Comparison of ENCODE assay signal across 1 cellular context in the genomic region with DNA sequence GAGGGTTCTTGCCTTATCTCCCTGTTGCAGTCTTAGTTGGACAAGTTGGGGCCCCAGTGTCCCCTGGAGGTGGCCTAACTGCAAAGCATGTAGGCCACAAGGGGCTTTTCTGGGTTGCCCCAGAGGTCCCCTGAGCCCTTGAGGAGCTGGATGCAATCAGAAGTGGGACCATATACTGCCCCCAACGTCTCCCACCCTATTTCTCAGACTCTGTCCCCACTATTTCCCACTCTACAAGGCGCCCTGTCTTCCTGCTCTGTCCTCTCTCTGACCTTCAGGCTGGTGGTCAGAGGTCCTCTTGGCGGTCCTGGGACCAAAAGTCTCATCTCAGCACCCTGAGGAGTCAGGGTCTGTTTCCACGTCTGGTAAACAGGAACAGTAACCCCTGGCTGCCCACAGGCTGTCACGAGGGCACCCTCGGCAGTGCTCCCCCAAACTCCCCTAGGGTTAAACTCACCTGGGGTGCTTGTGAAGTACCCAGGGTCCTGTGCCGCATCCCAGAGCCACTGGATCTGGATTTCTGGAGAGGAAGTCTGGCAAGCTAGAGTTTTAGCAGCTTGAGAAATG.
TF ChIP-seq lines count a peak whose summit lies in the region.

No MANE protein-coding gene starts in this region.

TF ChIP-seq in A549, 52 proteins besides CTCF, POLR2A, EP300 and RAD21:
- TF ChIP-seq TP53 (CRISPR knock-in tag; IDR thresholded peaks at IDR 0.05) (no peak), NR3C1 (IDR thresholded peaks at IDR 0.05) (no peak), JUN (IDR thresholded peaks at IDR 0.05) (no peak), HOXB13 (CRISPR knock-in tag; IDR thresholded peaks at IDR 0.05; ENCODE audit: low read depth) (no peak), ZFP36 (IDR thresholded peaks at IDR 0.05; ENCODE audit: borderline replicate concordance, partially characterized antibody) (no peak), FOSL2 (IDR thresholded peaks at IDR 0.05) (no peak), FOSL2 (CRISPR knock-in tag; IDR thresholded peaks at IDR 0.05) (no peak), FOSB (CRISPR knock-in tag; IDR thresholded peaks at IDR 0.05) (no peak), JUNB (IDR thresholded peaks at IDR 0.05) (no peak), ESRRA (IDR thresholded peaks at IDR 0.05; ENCODE audit: borderline replicate concordance, low read length) (no peak), MYC (IDR thresholded peaks at IDR 0.05; ENCODE audit: borderline replicate concordance, low read length) (no peak), ZNF302 (CRISPR knock-in tag; IDR thresholded peaks at IDR 0.05) (no peak), NPAS2 (CRISPR knock-in tag; IDR thresholded peaks at IDR 0.05; ENCODE audit: borderline replicate concordance) (no peak), MAFK (IDR thresholded peaks at IDR 0.05; ENCODE audit: partially characterized antibody) (no peak), CEBPB (IDR thresholded peaks at IDR 0.05) (no peak), RARB (CRISPR knock-in tag; IDR thresholded peaks at IDR 0.05) (no peak), RCOR1 (IDR thresholded peaks at IDR 0.05; ENCODE audit: low read depth, low read length) (no peak), NFE2L2 (conservative IDR thresholded peaks at IDR 0.05; ENCODE audit: low read length) (no peak)
- TF ChIP-seq, protein P1, sequence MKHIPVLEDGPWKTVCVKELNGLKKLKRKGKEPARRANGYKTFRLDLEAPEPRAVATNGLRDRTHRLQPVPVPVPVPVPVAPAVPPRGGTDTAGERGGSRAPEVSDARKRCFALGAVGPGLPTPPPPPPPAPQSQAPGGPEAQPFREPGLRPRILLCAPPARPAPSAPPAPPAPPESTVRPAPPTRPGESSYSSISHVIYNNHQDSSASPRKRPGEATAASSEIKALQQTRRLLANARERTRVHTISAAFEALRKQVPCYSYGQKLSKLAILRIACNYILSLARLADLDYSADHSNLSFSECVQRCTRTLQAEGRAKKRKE (CRISPR knock-in tag; IDR thresholded peaks at IDR 0.05; ENCODE audit: low read depth): no peak
- TF ChIP-seq, protein P2, sequence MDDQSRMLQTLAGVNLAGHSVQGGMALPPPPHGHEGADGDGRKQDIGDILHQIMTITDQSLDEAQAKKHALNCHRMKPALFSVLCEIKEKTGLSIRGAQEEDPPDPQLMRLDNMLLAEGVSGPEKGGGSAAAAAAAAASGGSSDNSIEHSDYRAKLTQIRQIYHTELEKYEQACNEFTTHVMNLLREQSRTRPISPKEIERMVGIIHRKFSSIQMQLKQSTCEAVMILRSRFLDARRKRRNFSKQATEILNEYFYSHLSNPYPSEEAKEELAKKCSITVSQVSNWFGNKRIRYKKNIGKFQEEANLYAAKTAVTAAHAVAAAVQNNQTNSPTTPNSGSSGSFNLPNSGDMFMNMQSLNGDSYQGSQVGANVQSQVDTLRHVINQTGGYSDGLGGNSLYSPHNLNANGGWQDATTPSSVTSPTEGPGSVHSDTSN (IDR thresholded peaks at IDR 0.05): no peak
- TF ChIP-seq, protein P3, sequence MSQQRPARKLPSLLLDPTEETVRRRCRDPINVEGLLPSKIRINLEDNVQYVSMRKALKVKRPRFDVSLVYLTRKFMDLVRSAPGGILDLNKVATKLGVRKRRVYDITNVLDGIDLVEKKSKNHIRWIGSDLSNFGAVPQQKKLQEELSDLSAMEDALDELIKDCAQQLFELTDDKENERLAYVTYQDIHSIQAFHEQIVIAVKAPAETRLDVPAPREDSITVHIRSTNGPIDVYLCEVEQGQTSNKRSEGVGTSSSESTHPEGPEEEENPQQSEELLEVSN (IDR thresholded peaks at IDR 0.05; ENCODE audit: borderline replicate concordance, low read depth): no peak
TF ChIP-seq in A549: peak in this region for 0.
